8 cellular contexts compared by ENCODE assay signal in genomic region chr12:1531160-1531653, GRCh38.
DNase-seq lines count a peak whose midpoint lies in the region; ATAC-seq, FAIRE-seq and TF ChIP-seq lines count a peak whose summit lies in the region.

No MANE protein-coding gene starts in this region.

- no peaks in the 10 kb centered on the region for H3K9me3 Mint-ChIP-seq in CD4-positive, alpha-beta memory T cell

- H3K36me3 Mint-ChIP-seq in CD4-positive, alpha-beta memory T cell: no peaks in the 10 kb centered on the region

- FAIRE-seq in endothelial cell of umbilical vein (lab: Jason Lieb, UNC): no peak

- H3K27ac ChIP-seq in CD4-positive, alpha-beta memory T cell (ENCODE audit: low read depth, low read length): no peak overlapping the region
- H3K27ac ChIP-seq in endothelial cell of umbilical vein (ENCODE audit: insufficient read depth, low read depth, low read length): no peak overlapping the region

- no peak for TF ChIP-seq POLR2A in endothelial cell of umbilical vein (IDR thresholded peaks at IDR 0.05; ENCODE audit: low read depth, low read length)

- H3K4me2 ChIP-seq in endothelial cell of umbilical vein (ENCODE audit: insufficient read depth, low read length): peak overlapping the region; percentile 36

- H3K4me1 ChIP-seq in CD4-positive, alpha-beta memory T cell (ENCODE audit: insufficient read depth, low read length): peaks cover 37% of the 10 kb centered on the region
- H3K4me1 ChIP-seq in endothelial cell of umbilical vein (ENCODE audit: control insufficient read depth, extremely low read depth, insufficient read depth, low read length) (no peaks in the 10 kb centered on the region), neuron (ENCODE audit: insufficient read depth, low read length) (peaks cover 6% of the 10 kb centered on the region)

- no peak for ATAC-seq in GM21360 (IDR thresholded peaks at IDR 0.05; ENCODE audit: unreplicated experiment)
- ATAC-seq in GM18867 (IDR thresholded peaks at IDR 0.05; ENCODE audit: unreplicated experiment): no peak

- peak overlapping the region; percentile 44 for H2AFZ ChIP-seq in endothelial cell of umbilical vein (ENCODE audit: low read depth, low read length)
- peak overlapping the region; percentile 31 for H2AFZ ChIP-seq in neuron (ENCODE audit: low read depth, low read length)

- CTCF ChIA-PET in CD4-positive, alpha-beta memory T cell (lab: Charles Lee; ENCODE audit: partially characterized antibody): interaction anchor here (0.9 kb wide), 1 partner anchor 413 kb away, joined by 5 read pairs; no protein-coding TSS in a partner anchor
- CTCF ChIA-PET in endothelial cell of umbilical vein (lab: Charles Lee): interaction anchor here (1.0 kb wide), 1 partner anchor 413 kb away, joined by 7 read pairs; no protein-coding TSS in a partner anchor

- no TSS peak for BruUV-seq in endothelial cell of umbilical vein (replicated peaks; lab: Mats Ljungman, UMichigan)

- H3K4me3 ChIP-seq in CD4-positive, alpha-beta memory T cell (ENCODE audit: low read length in 2 of 2): peak overlapping the region in 1 of 2 donors; percentile 19
- H3K4me3 ChIP-seq in endothelial cell of umbilical vein (replicated peaks in 1 of 3; ENCODE audit: insufficient read depth in 1 of 3, low read depth in 1 of 3, low read length in 3 of 3) (peak overlapping the region in 1 of 3 experiments; percentile 26), neuron (ENCODE audit: low read length) (peak overlapping the region; percentile 45)

- H3K9ac ChIP-seq in endothelial cell of umbilical vein (replicated peaks; ENCODE audit: extremely low read depth, insufficient read depth, low read length): no peak overlapping the region

- dilution Hi-C loops in endothelial cell of umbilical vein (cut with MboI; ENCODE audit: extremely low pct_ligation_motif_present, low sequenced_read_pairs): no loop called here

- H3K79me2 ChIP-seq in endothelial cell of umbilical vein (ENCODE audit: control insufficient read depth, insufficient read depth, low read length): no peaks in the 10 kb centered on the region

- H3K27me3 ChIP-seq in CD4-positive, alpha-beta memory T cell (ENCODE audit: insufficient read depth, low read length): peaks cover 34% of the 10 kb centered on the region
- peaks cover 53 to 64% of the 10 kb centered on the region in 2 experiments for H3K27me3 ChIP-seq in endothelial cell of umbilical vein (ENCODE audit: control insufficient read depth in 2 of 2, insufficient read depth in 2 of 2, low read length in 2 of 2)
- peaks cover 30% of the 10 kb centered on the region for H3K27me3 ChIP-seq in neuron (ENCODE audit: insufficient read depth, low read length)

- H3K27ac Mint-ChIP-seq in CD4-positive, alpha-beta memory T cell: no peak overlapping the region

- H3K4me3 Mint-ChIP-seq in CD4-positive, alpha-beta memory T cell: peak overlapping the region; percentile 63 to 91 (median 77)

- DNase-seq in CD4-positive, alpha-beta memory T cell: peak in 1 of 5 donors; percentile 19
- DNase-seq in OCI-M1 (lab: John Stamatoyannopoulos, UW) (peak; percentile 59), endothelial cell of umbilical vein (ENCODE audit: low read depth, low spot score) (no peak), NOMO-1 treated with dmso at 0.1 percent for 144 hours (lab: John Stamatoyannopoulos, UW; ENCODE audit: unreplicated experiment) (no peak), nucleus accumbens (lab: John Stamatoyannopoulos, UW) (no peak)

- H3K36me3 ChIP-seq in CD4-positive, alpha-beta memory T cell (ENCODE audit: insufficient read depth, low read length): no peaks in the 10 kb centered on the region
- no peaks in the 10 kb centered on the region for H3K36me3 ChIP-seq in endothelial cell of umbilical vein (ENCODE audit: control insufficient read depth in 2 of 2, extremely low read depth in 1 of 2, insufficient read depth in 2 of 2, low read length in 2 of 2)
- H3K36me3 ChIP-seq in neuron (ENCODE audit: insufficient read depth, low read length): no peaks in the 10 kb centered on the region

- no peaks in the 10 kb centered on the region for H4K20me1 ChIP-seq in endothelial cell of umbilical vein (replicated peaks; ENCODE audit: control insufficient read depth, extremely low read depth, insufficient read depth, low read length)

- H3K9me3 ChIP-seq in CD4-positive, alpha-beta memory T cell (ENCODE audit: control insufficient read depth in 1 of 2, low read length in 2 of 2): no peaks in the 10 kb centered on the region
- H3K9me3 ChIP-seq in endothelial cell of umbilical vein (replicated peaks; ENCODE audit: control insufficient read depth, insufficient read depth, low read length) (no peaks in the 10 kb centered on the region), neuron (ENCODE audit: low read length) (no peaks in the 10 kb centered on the region)

- TF ChIP-seq CTCF in endothelial cell of umbilical vein (IDR thresholded peaks at IDR 0.05; ENCODE audit: extremely low read depth in 1 of 2, insufficient read depth in 1 of 2, low read depth in 1 of 2, low read length in 2 of 2): no peak

- POLR2A ChIA-PET in CD4-positive, alpha-beta memory T cell (lab: Charles Lee; ENCODE audit: partially characterized antibody): no interaction called here
- POLR2A ChIA-PET in endothelial cell of umbilical vein (lab: Charles Lee): no interaction called here

- H3K27me3 Mint-ChIP-seq in CD4-positive, alpha-beta memory T cell: peaks cover 42 to 52% of the 10 kb centered on the region in 2 donors

- H3K4me1 Mint-ChIP-seq in CD4-positive, alpha-beta memory T cell: peaks cover 19 to 34% (median 26%) of the 10 kb centered on the region in 4 donors

- no peaks in the 10 kb centered on the region for H3K9me1 ChIP-seq in endothelial cell of umbilical vein (replicated peaks; ENCODE audit: control insufficient read depth, extremely low read depth, insufficient read depth, low read length)

- intact Hi-C loops in CD4-positive, alpha-beta memory T cell (cut with micrococcal nuclease): loop anchor here (5.0 kb wide), 2 partner anchors 61 to 76 kb away; partner anchors contain the start of gene FBXL14
- intact Hi-C loops in endothelial cell of umbilical vein (cut with micrococcal nuclease): no loop called here

TF ChIP-seq in endothelial cell of umbilical vein, 7 proteins besides CTCF, POLR2A, EP300 and RAD21:
- TF ChIP-seq JUN (IDR thresholded peaks at IDR 0.05; ENCODE audit: borderline replicate concordance, insufficient read depth, insufficient read length, low read depth) (no peak), EZH2 (IDR thresholded peaks at IDR 0.05; ENCODE audit: borderline replicate concordance, low read depth, low read length, severe bottlenecking) (peak; percentile 99)
